4 cellular contexts compared by ENCODE assay signal in the genomic region with DNA sequence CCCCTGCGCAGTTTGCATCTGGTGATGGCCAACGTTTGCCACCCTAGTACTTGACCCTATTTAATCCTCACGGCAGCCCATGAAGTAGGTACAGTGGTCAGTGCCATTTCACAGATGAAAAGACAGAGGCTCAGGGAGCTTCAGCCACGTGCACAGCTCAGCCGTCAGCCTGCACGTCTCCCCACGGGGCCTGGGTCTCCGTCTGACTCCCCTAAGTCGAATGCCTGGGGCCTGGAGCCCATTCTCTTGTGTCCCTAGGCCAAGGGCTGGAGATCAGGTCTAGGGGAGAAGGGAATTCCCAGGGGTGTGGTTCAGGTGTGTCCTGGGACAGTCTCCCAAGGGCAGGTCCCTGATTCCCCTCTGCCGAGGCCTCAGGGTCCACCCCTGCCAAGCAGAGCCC. TPM values are rescaled to one million over a fixed set of nuclear protein-coding genes. Genes with fewer than 3 reads are reported as not detected.
"Had no signal": no experiment of that assay in that cellular context is flagged by ENCODE, and none has a peak within 500 bp of the region (broad histone marks: within the 10 kb centered on the region; RNA-seq: fewer than 3 reads in every experiment).

No MANE protein-coding gene starts in this region.

RNA-seq across cellular contexts. Expression of a gene that starts 6.8 kb away (rescaled TPM):
- total RNA-seq: dermis microvascular lymphatic vessel endothelial cell, osteocyte, vagina had no signal
- polyA plus RNA-seq: fibroblast of lung had no signal
